26 cellular contexts compared by ENCODE assay signal in genomic region chr9:112129246-112129645, GRCh38.
"Had no signal": no experiment of that assay in that cellular context is flagged by ENCODE, and none has a peak within 500 bp of the region (broad histone marks: within the 10 kb centered on the region; RNA-seq: fewer than 3 reads in every experiment).

No MANE protein-coding gene starts in this region.

- H3K27me3 Mint-ChIP-seq: dendritic cell treated with granulocyte-macrophage colony-stimulating factor and Interleukin-4, amounts not matched to agents 40 ng/mL and 50 ng/mL, for 4 days; effector memory CD8-positive, alpha-beta T cell; naive B cell had no signal

- H3K9me3 ChIP-seq: lower lobe of right lung, mucosa of descending colon had no signal

- H3K4me1 ChIP-seq: gastroesophageal sphincter, heart left ventricle, left lung, lower lobe of right lung had no signal

- H3K4me3 Mint-ChIP-seq: dendritic cell treated with granulocyte-macrophage colony-stimulating factor and Interleukin-4, amounts not matched to agents 40 ng/mL and 50 ng/mL, for 4 days; effector memory CD8-positive, alpha-beta T cell; endodermal cell; mesothelial cell of epicardium; naive B cell had no signal

- H3K4me1 Mint-ChIP-seq: endodermal cell, mesothelial cell of epicardium had no signal

- H3K36me3 ChIP-seq: gastroesophageal sphincter had no signal

- H3K27me3 ChIP-seq: foreskin keratinocyte, gastroesophageal sphincter, heart left ventricle, hepatocyte, left lung had no signal

- DNase-seq: cortex of kidney; effector CD8-positive, alpha-beta T cell; effector memory CD8-positive, alpha-beta T cell; endodermal cell; erythroblast; foreskin keratinocyte; heart left ventricle; hypothalamus; left cardiac atrium; left lung; left ventricle myocardium superior; lower lobe of right lung; mesenchymal stem cell; mucosa of descending colon; naive B cell had no signal

- H3K4me2 ChIP-seq: hepatocyte had no signal

- H3K9me3 Mint-ChIP-seq: dendritic cell treated with granulocyte-macrophage colony-stimulating factor and Interleukin-4, amounts not matched to agents 40 ng/mL and 50 ng/mL, for 4 days; effector memory CD8-positive, alpha-beta T cell had no signal

- H3K27ac ChIP-seq: epithelial cell of prostate, foreskin keratinocyte, gastroesophageal sphincter, heart left ventricle, hepatocyte, left lung, lower lobe of right lung had no signal

- H3K27ac Mint-ChIP-seq: dendritic cell treated with granulocyte-macrophage colony-stimulating factor and Interleukin-4, amounts not matched to agents 40 ng/mL and 50 ng/mL, for 4 days; endodermal cell; mesothelial cell of epicardium had no signal

- FAIRE-seq: colon, endometrium, frontal cortex, islet of Langerhans, keratinocyte had no signal

- H3K4me3 ChIP-seq: gastroesophageal sphincter, heart left ventricle, hepatocyte, left lung, lower lobe of right lung, mucosa of descending colon had no signal

- ATAC-seq: effector memory CD8-positive, alpha-beta T cell; esophagus mucosa; foreskin keratinocyte; gastroesophageal sphincter; heart left ventricle; left cardiac atrium; left lung; left ventricle myocardium superior; lower lobe of right lung had no signal
